1 cellular context compared by ENCODE assay signal in genomic region chr10:29239569-29240472, GRCh38.
TF ChIP-seq lines count a peak whose summit lies in the region.

No MANE protein-coding gene starts in this region.

TF ChIP-seq in HepG2, 621 proteins besides CTCF, POLR2A, EP300 and RAD21 (continued from another document):
- TF ChIP-seq ZBTB49 (CRISPR knock-in tag; IDR thresholded peaks at IDR 0.05; ENCODE audit: borderline replicate concordance) (no peak), KLF12 (CRISPR knock-in tag; IDR thresholded peaks at IDR 0.05; ENCODE audit: borderline replicate concordance) (no peak), SALL2 (CRISPR knock-in tag; IDR thresholded peaks at IDR 0.05) (no peak), ERF (CRISPR knock-in tag; IDR thresholded peaks at IDR 0.05) (0 out of 2 replicates have a peak, but pooled peaks have one; percentile 49), SRSF1 (optimal IDR thresholded peaks at IDR 0.05; ENCODE audit: low read depth, low read length) (no peak), KLF16 (CRISPR knock-in tag; IDR thresholded peaks at IDR 0.05) (0 out of 4 replicates have a peak, but pooled peaks of 1 of the 2 experiments have one; percentile 24), HMG20B (CRISPR knock-in tag; conservative IDR thresholded peaks at IDR 0.05) (no peak), HDAC1 (CRISPR knock-in tag; IDR thresholded peaks at IDR 0.05) (no peak), MXD1 (CRISPR knock-in tag; IDR thresholded peaks at IDR 0.05) (no peak), ZNF24 (IDR thresholded peaks at IDR 0.05) (no peak), SOX13 (IDR thresholded peaks at IDR 0.05) (no peak), SOX13 (CRISPR knock-in tag; conservative IDR thresholded peaks at IDR 0.05 in 1 of 2, IDR thresholded peaks at IDR 0.05 in 1 of 2) (0 out of 4 replicates have a peak, but pooled peaks of 1 of the 2 experiments have one; percentile 11), ZNF572 (CRISPR knock-in tag; IDR thresholded peaks at IDR 0.05) (no peak), ELF3 (CRISPR knock-in tag; IDR thresholded peaks at IDR 0.05) (0 out of 2 replicates have a peak, but pooled peaks have one; percentile 9), SMARCE1 (IDR thresholded peaks at IDR 0.05; ENCODE audit: borderline replicate concordance) (no peak), MTF1 (CRISPR knock-in tag; IDR thresholded peaks at IDR 0.05) (no peak), ZNF614 (CRISPR knock-in tag; IDR thresholded peaks at IDR 0.05; ENCODE audit: borderline replicate concordance) (0 out of 2 replicates have a peak, but pooled peaks have one; percentile 32), ZHX2 (IDR thresholded peaks at IDR 0.05; ENCODE audit: low read depth) (no peak), ZHX2 (CRISPR knock-in tag; IDR thresholded peaks at IDR 0.05; ENCODE audit: borderline replicate concordance) (no peak), IRF2 (CRISPR knock-in tag; IDR thresholded peaks at IDR 0.05) (0 out of 2 replicates have a peak, but pooled peaks have one; percentile 28), ZBTB4 (CRISPR knock-in tag; IDR thresholded peaks at IDR 0.05; ENCODE audit: borderline replicate concordance) (no peak), ARID3A (IDR thresholded peaks at IDR 0.05; ENCODE audit: low read depth, low read length) (0 out of 2 replicates have a peak, but pooled peaks have one; percentile 18), KDM2A (CRISPR knock-in tag; IDR thresholded peaks at IDR 0.05; ENCODE audit: borderline replicate concordance, low read depth) (0 out of 2 replicates have a peak, but pooled peaks have one; percentile 17), ZNF496 (CRISPR knock-in tag; IDR thresholded peaks at IDR 0.05; ENCODE audit: insufficient replicate concordance) (no peak), POLR2AphosphoS5 (IDR thresholded peaks at IDR 0.05; ENCODE audit: low read depth, low read length) (no peak), CREM (IDR thresholded peaks at IDR 0.05) (no peak), CREM (CRISPR knock-in tag; IDR thresholded peaks at IDR 0.05) (no peak), PRMT3 (CRISPR knock-in tag; IDR thresholded peaks at IDR 0.05; ENCODE audit: borderline replicate concordance, low read depth) (no peak), KLF6 (CRISPR knock-in tag; IDR thresholded peaks at IDR 0.05) (0 out of 2 replicates have a peak, but pooled peaks have one; percentile 33), HINFP (CRISPR knock-in tag; IDR thresholded peaks at IDR 0.05; ENCODE audit: low read depth) (no peak)
